In genomic region chr12:91991397-91992187, GRCh38 we compare ENCODE assay signal across 13 cellular contexts.
A peak's percentile ranks its signal among the peaks of the same experiment; 100 is the strongest.
DNase-seq lines count a peak whose midpoint lies in the region; ATAC-seq and TF ChIP-seq lines count a peak whose summit lies in the region.
"Had no signal": no experiment of that assay in that cellular context is flagged by ENCODE, and none has a peak within 500 bp of the region (broad histone marks: within the 10 kb centered on the region; RNA-seq: fewer than 3 reads in every experiment).

No MANE protein-coding gene starts in this region.

- H3K27me3 ChIP-seq in A673 (replicated peaks; ENCODE audit: insufficient read depth, low read depth, low read length, poor library complexity): no peaks in the 10 kb centered on the region
- H3K27me3 ChIP-seq: BLaER1, heart right ventricle, MG63 had no signal

- POLR2A ChIA-PET in A673 (lab: Charles Lee; ENCODE audit: low non-redundant PET): no interaction called here

- intact Hi-C loops in A673 (cut with micrococcal nuclease; ENCODE audit: unreplicated experiment) (no loop called here), Right ventricle myocardium inferior (cut with DNase I) (no loop called here), posterior cingulate gyrus (cut with DNase I) (no loop called here)

- ATAC-seq in Right ventricle myocardium inferior: no peak

- in situ Hi-C loops in GM13976 (cut with MboI; ENCODE audit: low sequenced_read_pairs, unreplicated experiment): no loop called here

- no TSS peak for BruUV-seq in A673 (replicated peaks; lab: Mats Ljungman, UMichigan)

- H3K27ac ChIP-seq in A673 (ENCODE audit: low read depth, low read length, poor library complexity, severe bottlenecking): no peak overlapping the region
- H3K27ac ChIP-seq: BLaER1 had no signal

- H3K4me3 ChIP-seq in A673 (ENCODE audit: low read depth, low read length, poor library complexity, severe bottlenecking) (no peak overlapping the region), epithelial cell of esophagus (ENCODE audit: low read length) (no peak overlapping the region)
- H3K4me3 ChIP-seq: BLaER1, coronary artery, heart right ventricle, MG63 had no signal

- CTCF ChIA-PET in A673 (lab: Charles Lee): no interaction called here

- DNase-seq in A673 (ENCODE audit: low spot score) (peak; percentile 6), GM13976 (ENCODE audit: low spot score) (peak; percentile 36), NCI-H460 (ENCODE audit: extremely low read depth, low read depth) (peak; percentile 16), epithelial cell of esophagus (ENCODE audit: low read depth) (peak; percentile 21), Right ventricle myocardium inferior (ENCODE audit: missing footprints) (no peak), posterior cingulate gyrus (no peak), NCI-H1930 (lab: John Stamatoyannopoulos, UW) (no peak), DMS153 (lab: John Stamatoyannopoulos, UW) (no peak)
- DNase-seq: heart right ventricle, MG63, midbrain had no signal

- H3K9me3 ChIP-seq in A673 (ENCODE audit: low read depth, low read length, poor library complexity, severe bottlenecking): no peaks in the 10 kb centered on the region
- H3K9me3 ChIP-seq: BLaER1, heart right ventricle, MG63 had no signal

- no peaks in the 10 kb centered on the region for H3K36me3 ChIP-seq in A673 (ENCODE audit: insufficient read depth, low read length, poor library complexity, severe bottlenecking)
- H3K36me3 ChIP-seq: BLaER1, heart right ventricle, MG63 had no signal

- H3K4me1 ChIP-seq in A673 (ENCODE audit: insufficient read depth, low read length, poor library complexity, severe bottlenecking): peaks cover 3% of the 10 kb centered on the region
- H3K4me1 ChIP-seq: BLaER1 had no signal

- TF ChIP-seq CTCF in A673 (conservative IDR thresholded peaks at IDR 0.05; ENCODE audit: low read depth, low read length): no peak
- TF ChIP-seq CTCF in GM13976 (IDR thresholded peaks at IDR 0.05; ENCODE audit: borderline replicate concordance, control extremely low read depth, extremely low read depth, insufficient read depth, missing control alignments): peak; percentile 16
- no peak for TF ChIP-seq CTCF in epithelial cell of esophagus (IDR thresholded peaks at IDR 0.05; ENCODE audit: insufficient read depth, low read depth, low read length, missing control alignments)

Comparison
In these comparisons a context has a peak if more than half of its experiments do, and no peak if none do; other contexts are left out.
1. DNase-seq: peak in A673 (single experiment), GM13976 (single experiment), NCI-H460 (single experiment) and epithelial cell of esophagus (single experiment); none in Right ventricle myocardium inferior (single experiment), posterior cingulate gyrus (0 of 10), NCI-H1930 (0 of 2) and DMS153 (single experiment).